Comparison of ENCODE assay signal across 27 cellular contexts in the genomic region with DNA sequence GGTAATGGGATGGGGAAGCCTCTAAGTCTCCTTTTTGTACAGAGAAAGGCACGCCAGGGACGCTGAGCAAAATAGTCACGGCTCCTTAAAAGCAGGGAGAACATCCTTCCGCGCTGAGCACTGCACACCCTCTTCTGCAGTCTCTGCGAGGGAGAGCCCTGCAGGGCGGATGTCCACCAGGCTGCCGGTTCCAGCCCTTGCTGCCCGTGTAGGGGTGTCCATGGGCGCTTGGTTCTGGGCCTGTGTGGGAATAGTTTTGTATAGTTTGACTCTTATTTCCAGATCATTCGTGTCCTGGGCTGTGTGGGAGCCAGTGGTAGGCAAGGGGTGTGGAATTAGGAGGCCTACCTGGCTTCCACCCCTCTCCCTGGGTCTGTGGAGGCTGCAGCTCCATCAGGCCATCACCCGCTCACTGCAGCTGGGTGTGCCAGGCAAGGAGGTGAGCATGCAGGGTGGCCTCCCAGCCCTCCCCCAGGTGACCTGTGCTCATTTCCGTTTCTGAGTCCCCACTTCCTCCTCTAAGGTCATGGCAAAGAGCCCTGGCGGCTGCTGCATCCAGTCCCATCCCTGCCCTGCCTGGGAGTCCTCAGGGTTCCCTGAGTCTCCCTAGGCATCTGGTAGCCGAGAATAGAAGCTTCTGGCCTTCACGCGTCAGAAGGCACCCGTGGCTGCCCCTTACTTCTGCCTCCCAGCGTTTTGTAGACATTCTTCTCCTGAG.
DNase-seq lines count a peak whose midpoint lies in the region; ATAC-seq and TF ChIP-seq lines count a peak whose summit lies in the region.
"Had no signal": no experiment of that assay in that cellular context is flagged by ENCODE, and none has a peak within 500 bp of the region (broad histone marks: within the 10 kb centered on the region; RNA-seq: fewer than 3 reads in every experiment).

No MANE protein-coding gene starts in this region.

- no peak overlapping the region for H3K4me3 ChIP-seq in heart left ventricle
- H3K4me3 ChIP-seq in OCI-LY3 (ENCODE audit: low read length): no peak overlapping the region
- no peak overlapping the region for H3K4me3 ChIP-seq in colonic mucosa
- no peak overlapping the region for H3K4me3 ChIP-seq in naive thymus-derived CD4-positive, alpha-beta T cell (ENCODE audit: low read length)
- H3K4me3 ChIP-seq: lower lobe of right lung, suprapubic skin had no signal

- CTCF ChIA-PET in naive thymus-derived CD4-positive, alpha-beta T cell (lab: Charles Lee): no interaction called here

- POLR2A ChIA-PET in naive thymus-derived CD4-positive, alpha-beta T cell (lab: Charles Lee): no interaction called here

- H3K27ac ChIP-seq in heart left ventricle (peak overlapping the region in 3 of 12 donors; percentile 4 to 30 (median 21)), OCI-LY3 (ENCODE audit: low read length) (no peak overlapping the region), colonic mucosa (no peak overlapping the region)
- H3K27ac ChIP-seq in naive thymus-derived CD4-positive, alpha-beta T cell (ENCODE audit: low read depth, low read length): no peak overlapping the region
- H3K27ac ChIP-seq: lower lobe of right lung, suprapubic skin, VCaP had no signal

- H3K27me3 ChIP-seq in heart left ventricle: no peaks in the 10 kb centered on the region
- peaks cover 10% of the 10 kb centered on the region for H3K27me3 ChIP-seq in OCI-LY3 (ENCODE audit: low read depth, low read length)
- H3K27me3 ChIP-seq in colonic mucosa: no peaks in the 10 kb centered on the region
- no peaks in the 10 kb centered on the region for H3K27me3 ChIP-seq in naive thymus-derived CD4-positive, alpha-beta T cell (ENCODE audit: control insufficient read depth in 2 of 2, insufficient read depth in 2 of 2, low read length in 2 of 2)
- H3K27me3 ChIP-seq: suprapubic skin had no signal

- H2AFZ ChIP-seq in OCI-LY3 (ENCODE audit: low read depth, low read length): peak overlapping the region; percentile 41; the same call in 1 of the 2 replicates

- no peaks in the 10 kb centered on the region for H4K20me1 ChIP-seq in OCI-LY3 (ENCODE audit: insufficient read depth, low read length)

- WGBS in heart left ventricle, 4 donors: 54 to 80% (median 74%) methylated on average over 17 to 19 of the region's 19 CpGs

- H3K9me3 ChIP-seq in heart left ventricle: no peaks in the 10 kb centered on the region
- no peaks in the 10 kb centered on the region for H3K9me3 ChIP-seq in OCI-LY3 (ENCODE audit: insufficient read depth, low read length)
- no peaks in the 10 kb centered on the region for H3K9me3 ChIP-seq in colonic mucosa
- H3K9me3 ChIP-seq in naive thymus-derived CD4-positive, alpha-beta T cell (ENCODE audit: control insufficient read depth in 2 of 3, low read length in 3 of 3): no peaks in the 10 kb centered on the region
- H3K9me3 ChIP-seq: Caco-2, lower lobe of right lung, suprapubic skin had no signal

- TF ChIP-seq CTCF in heart left ventricle (IDR thresholded peaks at IDR 0.05) (no peak), OCI-LY3 (IDR thresholded peaks at IDR 0.05; ENCODE audit: low read depth, low read length) (no peak), colonic mucosa (IDR thresholded peaks at IDR 0.05) (no peak)

- H3K27me3 Mint-ChIP-seq in activated naive CD8-positive, alpha-beta T cell treated with anti-CD3 and anti-CD28 coated beads, Interleukin-2, amount 50 U/mL, for 24 hours: no peaks in the 10 kb centered on the region
- no peaks in the 10 kb centered on the region for H3K27me3 Mint-ChIP-seq in stimulated activated naive CD8-positive, alpha-beta T cell treated with anti-CD3 and anti-CD28 coated beads, Interleukin-15, Interleukin-2, amounts not matched to agents 100 ng/mL and 50 ng/mL, for 24 hours
- H3K27me3 Mint-ChIP-seq in naive thymus-derived CD4-positive, alpha-beta T cell: no peaks in the 10 kb centered on the region
- H3K27me3 Mint-ChIP-seq: activated CD4-positive, alpha-beta T cell treated with anti-CD3 and anti-CD28 coated beads, Interleukin-2, amount 10 ng/mL, durations not matched to agents 7 days and 5 days had no signal

- H3K9ac ChIP-seq in OCI-LY3 (ENCODE audit: low read length) (no peak overlapping the region), colonic mucosa (ENCODE audit: low read depth in 2 of 2, low read length in 2 of 2) (no peak overlapping the region)

- H3K79me2 ChIP-seq in OCI-LY3 (ENCODE audit: low read length): no peaks in the 10 kb centered on the region

- peaks cover 2% of the 10 kb centered on the region for H3K36me3 Mint-ChIP-seq in activated naive CD8-positive, alpha-beta T cell treated with anti-CD3 and anti-CD28 coated beads, Interleukin-2, amount 50 U/mL, for 24 hours (ENCODE audit: low read depth)
- H3K36me3 Mint-ChIP-seq in stimulated activated naive CD8-positive, alpha-beta T cell treated with anti-CD3 and anti-CD28 coated beads, Interleukin-15, Interleukin-2, amounts not matched to agents 100 ng/mL and 50 ng/mL, for 24 hours (ENCODE audit: low read depth): no peaks in the 10 kb centered on the region
- H3K36me3 Mint-ChIP-seq in naive thymus-derived CD4-positive, alpha-beta T cell: peaks cover 0 to 7% (median 0%) of the 10 kb centered on the region in 5 donors
- H3K36me3 Mint-ChIP-seq: brain, natural killer cell had no signal

- H3K4me1 Mint-ChIP-seq in activated naive CD8-positive, alpha-beta T cell treated with anti-CD3 and anti-CD28 coated beads, Interleukin-2, amount 50 U/mL, for 24 hours: peaks cover 26% of the 10 kb centered on the region
- H3K4me1 Mint-ChIP-seq in stimulated activated naive CD8-positive, alpha-beta T cell treated with anti-CD3 and anti-CD28 coated beads, Interleukin-15, Interleukin-2, amounts not matched to agents 100 ng/mL and 50 ng/mL, for 24 hours (ENCODE audit: low read depth): peaks cover 23% of the 10 kb centered on the region
- H3K4me1 Mint-ChIP-seq in naive thymus-derived CD4-positive, alpha-beta T cell: peaks cover 18 to 57% (median 44%) of the 10 kb centered on the region in 7 donors
- H3K4me1 Mint-ChIP-seq: natural killer cell had no signal

- TF ChIP-seq POLR2A in heart left ventricle (IDR thresholded peaks at IDR 0.05): no peak

- peaks cover 0 to 62% (median 32%) of the 10 kb centered on the region in 12 donors for H3K4me1 ChIP-seq in heart left ventricle
- peaks cover 6% of the 10 kb centered on the region for H3K4me1 ChIP-seq in OCI-LY3 (ENCODE audit: low read length)
- peaks cover 13% of the 10 kb centered on the region for H3K4me1 ChIP-seq in colonic mucosa
- H3K4me1 ChIP-seq in naive thymus-derived CD4-positive, alpha-beta T cell (ENCODE audit: control insufficient read depth in 2 of 2, insufficient read depth in 2 of 2, low read length in 2 of 2): peaks cover 0 to 18% of the 10 kb centered on the region in 2 donors
- H3K4me1 ChIP-seq: Caco-2 had no signal

- no peak overlapping the region for H3K27ac Mint-ChIP-seq in activated naive CD8-positive, alpha-beta T cell treated with anti-CD3 and anti-CD28 coated beads, Interleukin-2, amount 50 U/mL, for 24 hours
- peak overlapping the region; percentile 34 for H3K27ac Mint-ChIP-seq in stimulated activated naive CD8-positive, alpha-beta T cell treated with anti-CD3 and anti-CD28 coated beads, Interleukin-15, Interleukin-2, amounts not matched to agents 100 ng/mL and 50 ng/mL, for 24 hours
- H3K27ac Mint-ChIP-seq in naive thymus-derived CD4-positive, alpha-beta T cell: peak overlapping the region in 3 of 9 donors; percentile 20 to 78 (median 59)
- H3K27ac Mint-ChIP-seq: activated CD4-positive, alpha-beta T cell treated with anti-CD3 and anti-CD28 coated beads, Interleukin-2, amount 10 ng/mL, durations not matched to agents 7 days and 5 days; brain; IgD-negative memory B cell; natural killer cell had no signal

- no peak overlapping the region for H3K4me2 ChIP-seq in OCI-LY3 (ENCODE audit: low read length)

- no peaks in the 10 kb centered on the region for H3K36me3 ChIP-seq in heart left ventricle
- no peaks in the 10 kb centered on the region for H3K36me3 ChIP-seq in OCI-LY3 (replicated peaks; ENCODE audit: low read depth, low read length)
- no peaks in the 10 kb centered on the region for H3K36me3 ChIP-seq in colonic mucosa
- no peaks in the 10 kb centered on the region for H3K36me3 ChIP-seq in naive thymus-derived CD4-positive, alpha-beta T cell (ENCODE audit: control insufficient read depth in 2 of 3, insufficient read depth in 3 of 3, low read length in 3 of 3)
- H3K36me3 ChIP-seq: lower lobe of right lung, suprapubic skin had no signal

- intact Hi-C loops in heart left ventricle (cut with DNase I) (loop anchor here in 1 of 10 donors (10.0 kb wide), 1 partner anchor 136 kb away; no protein-coding TSS in a partner anchor), Right ventricle myocardium superior (cut with DNase I) (no loop called here), colonic mucosa (cut with DNase I) (no loop called here)
- intact Hi-C loops in naive thymus-derived CD4-positive, alpha-beta T cell (cut with micrococcal nuclease): no loop called here

- peak in 1 of 5 donors; percentile 51 for DNase-seq in heart left ventricle
- no peak for DNase-seq in Right ventricle myocardium superior
- DNase-seq in activated naive CD8-positive, alpha-beta T cell treated with anti-CD3 and anti-CD28 coated beads, Interleukin-2, amount 50 U/mL, for 24 hours: no peak
- no peak for DNase-seq in colonic mucosa
- DNase-seq in naive thymus-derived CD4-positive, alpha-beta T cell: no peak
- DNase-seq: activated CD4-positive, alpha-beta T cell treated with anti-CD3 and anti-CD28 coated beads, Interleukin-2, amount 10 ng/mL, durations not matched to agents 7 days and 5 days; activated CD8-positive, alpha-beta memory T cell treated with anti-CD3 and anti-CD28 coated beads, Interleukin-2, amount 50 U/mL, for 4 hours; Caco-2; cerebellar nuclear complex; GF-D8; H7; islet precursor cell; lower lobe of right lung; natural killer cell; NCI-H2029 treated with DMSO at 0.1 percent for 48 hours; NCI-H226; retina; stimulated activated CD4-positive, alpha-beta T cell treated with anti-CD3 and anti-CD28 coated beads, Interleukin-2, amount 100 ng/mL, for 24 hours had no signal

- peak in 3 of 4 donors; percentile 22 to 45 (median 42) for ATAC-seq in heart left ventricle
- ATAC-seq in Right ventricle myocardium superior (ENCODE audit: poor library complexity): no peak
- ATAC-seq in activated naive CD8-positive, alpha-beta T cell treated with anti-CD3 and anti-CD28 coated beads, Interleukin-2, amount 50 U/mL, for 24 hours: peak; percentile 54
- no peak for ATAC-seq in naive thymus-derived CD4-positive, alpha-beta T cell
- ATAC-seq in GM18519 (IDR thresholded peaks at IDR 0.05; ENCODE audit: low FRiP score, unreplicated experiment): no peak
- ATAC-seq: lower lobe of right lung, natural killer cell, SK-N-SH treated with all-trans-retinoic acid at 6 μM for 48 hours had no signal

- no peaks in the 10 kb centered on the region for H3K9me3 Mint-ChIP-seq in activated naive CD8-positive, alpha-beta T cell treated with anti-CD3 and anti-CD28 coated beads, Interleukin-2, amount 50 U/mL, for 24 hours
- no peaks in the 10 kb centered on the region for H3K9me3 Mint-ChIP-seq in stimulated activated naive CD8-positive, alpha-beta T cell treated with anti-CD3 and anti-CD28 coated beads, Interleukin-15, Interleukin-2, amounts not matched to agents 100 ng/mL and 50 ng/mL, for 24 hours
- H3K9me3 Mint-ChIP-seq in naive thymus-derived CD4-positive, alpha-beta T cell: no peaks in the 10 kb centered on the region
- H3K9me3 Mint-ChIP-seq: activated CD4-positive, alpha-beta T cell treated with anti-CD3 and anti-CD28 coated beads, Interleukin-2, amount 10 ng/mL, durations not matched to agents 7 days and 5 days; activated T-helper 2 cell treated with anti-CD3 and anti-CD28 coated beads, Interferon-gamma antibody, Interleukin-2, Interleukin-4, amounts not matched to agents 10 μg/mL and 5 μg/mL and 100 μg/mL, durations not matched to agents 14 hours and 24 hours and 36 hours; brain; IgD-negative memory B cell; natural killer cell had no signal

- H3K4me3 Mint-ChIP-seq in activated naive CD8-positive, alpha-beta T cell treated with anti-CD3 and anti-CD28 coated beads, Interleukin-2, amount 50 U/mL, for 24 hours: no peak overlapping the region
- H3K4me3 Mint-ChIP-seq in stimulated activated naive CD8-positive, alpha-beta T cell treated with anti-CD3 and anti-CD28 coated beads, Interleukin-15, Interleukin-2, amounts not matched to agents 100 ng/mL and 50 ng/mL, for 24 hours: no peak overlapping the region
- H3K4me3 Mint-ChIP-seq in naive thymus-derived CD4-positive, alpha-beta T cell: peak overlapping the region in 1 of 10 donors; percentile 33
- H3K4me3 Mint-ChIP-seq: activated CD4-positive, alpha-beta T cell treated with anti-CD3 and anti-CD28 coated beads, Interleukin-2, amount 10 ng/mL, durations not matched to agents 7 days and 5 days; brain; natural killer cell had no signal

Comparison
In these comparisons a context has a peak if more than half of its experiments do, and no peak if none do; other contexts are left out.
1. ATAC-seq: peak in heart left ventricle (3 of 4) and activated naive CD8-positive, alpha-beta T cell treated with anti-CD3 and anti-CD28 coated beads, Interleukin-2, amount 50 U/mL, for 24 hours (single experiment); none in Right ventricle myocardium superior (single experiment), naive thymus-derived CD4-positive, alpha-beta T cell (single experiment) and GM18519 (single experiment).